In the genomic region with DNA sequence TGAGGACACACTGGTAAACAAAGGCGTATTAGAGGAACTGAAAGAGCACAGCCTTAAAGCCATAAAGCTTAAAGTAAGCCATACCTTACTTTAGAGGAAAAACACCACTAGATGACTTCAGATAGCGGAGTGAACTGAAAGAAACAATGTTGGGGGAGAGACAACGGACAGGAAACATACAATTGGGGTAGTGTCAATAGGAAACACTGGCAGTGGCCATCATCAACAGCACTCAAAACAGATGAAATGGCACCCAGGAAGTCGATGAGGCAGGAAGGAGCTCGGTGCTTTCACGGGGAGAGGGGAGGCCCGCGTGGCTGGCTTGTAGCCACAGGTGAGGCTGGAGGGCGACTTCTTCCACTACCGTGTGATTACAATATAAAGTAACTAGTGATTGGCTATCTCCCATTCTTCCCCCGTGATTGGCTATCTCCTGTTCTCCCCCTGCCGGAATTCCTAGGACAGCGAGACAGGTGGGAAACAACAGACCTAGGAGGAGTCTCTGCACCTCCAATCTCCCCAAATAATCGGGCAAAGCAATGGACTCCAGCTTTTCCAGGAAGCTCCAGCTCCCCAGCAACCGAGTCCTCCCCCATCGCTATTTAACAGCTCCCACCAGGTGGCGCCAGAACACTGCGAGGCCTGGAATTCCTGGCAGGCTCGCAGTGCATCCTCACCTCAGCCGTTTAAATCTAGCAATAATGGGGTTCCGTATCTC, we compare ENCODE assay signal across 7 cellular contexts. TPM values are rescaled to one million over a fixed set of nuclear protein-coding genes. Genes with fewer than 3 reads are reported as not detected.
DNase-seq lines count a peak whose midpoint lies in the region; ATAC-seq, FAIRE-seq and TF ChIP-seq lines count a peak whose summit lies in the region.

No MANE protein-coding gene starts in this region.

- no peaks in the 10 kb centered on the region for H3K27me3 ChIP-seq in GM12878 (replicated peaks in 1 of 2; ENCODE audit: control insufficient read depth in 2 of 2, insufficient read depth in 2 of 2, low read length in 1 of 2)
- H3K27me3 ChIP-seq in small intestine (ENCODE audit: control insufficient read depth in 2 of 2, insufficient read depth in 2 of 2, low read length in 2 of 2) = no peaks in the 10 kb centered on the region

- RAD21 ChIA-PET in GM12878 (lab: Charles Lee; ENCODE audit: unreplicated experiment) = interaction anchor here (1.2 to 1.3 kb wide), 2 partner anchors 344 to 385 kb away, joined by 3 read pairs; no protein-coding TSS in a partner anchor

- no peak for TF ChIP-seq EP300 in GM12878 (IDR thresholded peaks at IDR 0.05; ENCODE audit: borderline replicate concordance in 1 of 2, control insufficient read depth in 1 of 2, low read depth in 2 of 2, low read length in 2 of 2)

- peak; percentile 80 for FAIRE-seq in GM12878 (lab: Jason Lieb, UNC)
- no peak for FAIRE-seq in small intestine (lab: Jason Lieb, UNC)

- TF ChIP-seq POLR2A in GM12878 (IDR thresholded peaks at IDR 0.05; ENCODE audit: low read depth, low read length) = 0 out of 2 replicates have a peak, but pooled peaks have one; percentile 30

- POLR2A ChIA-PET in GM12878 (lab: Charles Lee) = no interaction called here

- CTCF ChIA-PET in GM12878 (lab: Yijun Ruan, JAX) = interaction anchor here (0.7 to 3.9 kb wide), 32 partner anchors 9 to 507 kb away, joined by 3 to 40 read pairs (median 4); a partner anchor contains a TSS

- 1% methylated on average over 21 of the region's 21 CpGs for WGBS in GM12878 (ENCODE audit: insufficient coverage, insufficient replicate concordance, low lambda C conversion rate, missing lambda C conversion rate)
- WGBS in small intestine, 3 donors = 12 to 16% (median 13%) methylated on average over 20 to 21 of the region's 21 CpGs

- 0 out of 2 replicates have a peak overlapping the region, but pooled peaks have one; percentile 36 for H3K4me3 ChIP-seq in GM12878
- peak overlapping the region; percentile 1 for H3K4me3 ChIP-seq in iPS-11a (ENCODE audit: low read depth, low read length)
- H3K4me3 ChIP-seq in small intestine (ENCODE audit: low read depth in 1 of 2, low read length in 2 of 2) = peak overlapping the region in 1 of 2 donors; percentile 33

- H2AFZ ChIP-seq in GM12878 (ENCODE audit: control insufficient read depth, low read depth, low read length) = peak overlapping the region; percentile 81

- no peak overlapping the region for H3K9ac ChIP-seq in GM12878 (ENCODE audit: control insufficient read depth, insufficient read depth, low read length)

- TF ChIP-seq RAD21 in GM12878 (IDR thresholded peaks at IDR 0.05; ENCODE audit: insufficient read depth, low read depth, low read length) = peak; percentile 82

- ATAC-seq in HG02763 (IDR thresholded peaks at IDR 0.05; ENCODE audit: unreplicated experiment) (peak; percentile 66), GM12878 (peak; percentile 93)

- H3K9me3 ChIP-seq in GM12878 (replicated peaks; ENCODE audit: control insufficient read depth, insufficient read depth, low read length) (no peaks in the 10 kb centered on the region), small intestine (ENCODE audit: control insufficient read depth, low read depth) (no peaks in the 10 kb centered on the region)

- TF ChIP-seq CTCF in GM13976 (IDR thresholded peaks at IDR 0.05; ENCODE audit: borderline replicate concordance, control extremely low read depth, extremely low read depth, insufficient read depth, missing control alignments) (peak; percentile 71), GM12878 (IDR thresholded peaks at IDR 0.05 in 2 of 3, conservative IDR thresholded peaks at IDR 0.05 in 1 of 3; ENCODE audit: control insufficient read depth in 2 of 3, extremely low read depth in 1 of 3, insufficient read depth in 1 of 3, low read depth in 3 of 3, low read length in 3 of 3) (peak; percentile 81 to 92 (median 88))

- H3K36me3 ChIP-seq in GM12878 (ENCODE audit: control insufficient read depth in 2 of 2, insufficient read depth in 2 of 2, low read length in 1 of 2) (no peaks in the 10 kb centered on the region), small intestine (ENCODE audit: control insufficient read depth in 2 of 2, insufficient read depth in 2 of 2, low read length in 2 of 2) (no peaks in the 10 kb centered on the region)

- H3K4me1 ChIP-seq in GM12878 (ENCODE audit: control insufficient read depth, insufficient read depth, low read length) = no peaks in the 10 kb centered on the region
- no peaks in the 10 kb centered on the region for H3K4me1 ChIP-seq in small intestine (ENCODE audit: control insufficient read depth in 2 of 2, insufficient read depth in 1 of 2, low read depth in 1 of 2, low read length in 1 of 2)

- in situ Hi-C loops in GM13976 (cut with MboI; ENCODE audit: low sequenced_read_pairs, unreplicated experiment) = no loop called here
- in situ Hi-C loops in GM12878 (cut with MboI) = loop anchor here (10.0 kb wide), 1 partner anchor 329 kb away; no protein-coding TSS in a partner anchor

- H4K20me1 ChIP-seq in GM12878 (ENCODE audit: control insufficient read depth, insufficient read depth) = no peaks in the 10 kb centered on the region

- BruUV-seq in GM12878 (replicated peaks; lab: Mats Ljungman, UMichigan) = no TSS peak

- SMC1A ChIA-PET in GM12878 (lab: Charles Lee; ENCODE audit: uncharacterized antibody, unreplicated experiment) = interaction anchor here (0.6 to 2.8 kb wide), 11 partner anchors 10 to 386 kb away, joined by 3 to 11 read pairs (median 3); no protein-coding TSS in a partner anchor

- no peaks in the 10 kb centered on the region for H3K79me2 ChIP-seq in GM12878 (ENCODE audit: control insufficient read depth, insufficient read depth, low read length)

- DNase-seq in GM13976 (ENCODE audit: low spot score) = peak; percentile 71
- DNase-seq in NCI-H1694 (lab: John Stamatoyannopoulos, UW) = peak; percentile 48
- peak; percentile 2 for DNase-seq in T1000 (lab: John Stamatoyannopoulos, UW)
- DNase-seq in GM12878 (ENCODE audit: low read depth, low spot score) = peak; percentile 7
- DNase-seq in small intestine = peak; percentile 92

- H3K27ac ChIP-seq in GM12878 (ENCODE audit: control insufficient read depth, insufficient read depth) (no peak overlapping the region), small intestine (ENCODE audit: low read depth in 1 of 2, low read length in 1 of 2) (no peak overlapping the region)

- peak overlapping the region; percentile 67 for H3K4me2 ChIP-seq in GM12878 (ENCODE audit: control insufficient read depth, insufficient read depth)

- intact Hi-C loops in GM12878 (cut with micrococcal nuclease; ENCODE audit: unreplicated experiment) = loop anchor here (1.0 kb wide), 2 partner anchors 212 to 325 kb away; no protein-coding TSS in a partner anchor

RNA-seq across cellular contexts. Expression of a gene that starts 2.4 kb away (rescaled TPM):
- not detected in 2 replicates for total RNA-seq in GM12878 (2013; cell fraction: nucleolus; rRNA removed)
- total RNA-seq in GM12878 (2014; rRNA removed) (not detected in 2 replicates), GM12878 (2014; rRNA removed; fragmentation: Illumina TruSeq; extraction: Trizol) (not detected in 2 replicates), GM12878 (2021) (not detected in 2 replicates)
- not detected for polyA plus RNA-seq in GM12878 (2011; ENCODE audit: low read depth)
- polyA plus RNA-seq in GM12878 (2011; rRNA removed) (0.10 TPM in 1 of 2 replicates, not detected in the other), GM12878 (2014; fragmentation: Illumina TruSeq; extraction: Trizol) (not detected in 2 replicates), GM12878 (2014; fragmentation: Nextera tagmentation; extraction: Ambion mirVana) (not detected), GM12878 (2014; rRNA removed) (not detected in 2 replicates), GM12878 (2016; fragmentation: Nextera tagmentation; extraction: Ambion mirVana) (not detected), small intestine (not detected)
- not detected in 2 replicates for polyA plus RNA-seq in GM12878 (2011; cell fraction: cytosol; rRNA removed)
- not detected in 2 replicates for polyA plus RNA-seq in GM12878 (2011; cell fraction: nucleus; rRNA removed)
- not detected in 2 replicates for polyA plus RNA-seq in GM12878 (2012)
- not detected in 2 replicates for polyA minus RNA-seq in GM12878 (2011; rRNA and poly(A)+ RNA removed)
- polyA minus RNA-seq in GM12878 (2011; cell fraction: cytosol; rRNA and poly(A)+ RNA removed) = not detected in 2 replicates
- polyA minus RNA-seq in GM12878 (2011; cell fraction: nucleus; rRNA and poly(A)+ RNA removed) = not detected in 2 replicates

RNA-seq across cellular contexts. Expression of a gene that starts 19.7 kb away (rescaled TPM):
- 1.3 and 4.2 TPM in 2 replicates for total RNA-seq in GM12878 (2013; cell fraction: nucleolus; rRNA removed)
- total RNA-seq in GM12878 (2014; rRNA removed) (under 0.01 and 0.05 TPM in 2 replicates), GM12878 (2014; rRNA removed; fragmentation: Illumina TruSeq; extraction: Trizol) (under 0.01 TPM in 1 of 2 replicates, not detected in the other), GM12878 (2021) (0.03 TPM in 1 of 2 replicates, not detected in the other)
- polyA plus RNA-seq in GM12878 (2011; ENCODE audit: low read depth) = not detected
- polyA plus RNA-seq in GM12878 (2011; rRNA removed) (0.13 and 0.56 TPM in 2 replicates), GM12878 (2014; fragmentation: Illumina TruSeq; extraction: Trizol) (0.01 and 0.02 TPM in 2 replicates), GM12878 (2014; fragmentation: Nextera tagmentation; extraction: Ambion mirVana) (not detected), GM12878 (2014; rRNA removed) (0.01 and 0.04 TPM in 2 replicates), GM12878 (2016; fragmentation: Nextera tagmentation; extraction: Ambion mirVana) (under 1 TPM in 1 of 2 experiments, not detected in 1; 0.03 TPM), small intestine (100 to 1,000 TPM in 1 of 3 donors, 10 to 100 TPM in 1, 1 to 10 TPM in 1; 4.9 to 118 (median 91.1) TPM)
- 0.05 and 0.06 TPM in 2 replicates for polyA plus RNA-seq in GM12878 (2011; cell fraction: cytosol; rRNA removed)
- 0.48 and 0.72 TPM in 2 replicates for polyA plus RNA-seq in GM12878 (2011; cell fraction: nucleus; rRNA removed)
- polyA plus RNA-seq in GM12878 (2012) = 0.01 TPM in 1 of 2 replicates, not detected in the other
- polyA minus RNA-seq in GM12878 (2011; rRNA and poly(A)+ RNA removed) = 0.26 and 1.8 TPM in 2 replicates
- polyA minus RNA-seq in GM12878 (2011; cell fraction: cytosol; rRNA and poly(A)+ RNA removed) = not detected in 2 replicates
- polyA minus RNA-seq in GM12878 (2011; cell fraction: nucleus; rRNA and poly(A)+ RNA removed) = 1.6 and 1.7 TPM in 2 replicates

RNA-seq across cellular contexts. Expression of a gene that starts 29.2 kb away (rescaled TPM):
- total RNA-seq in GM12878 (2013; cell fraction: nucleolus; rRNA removed) = not detected in 2 replicates
- total RNA-seq in GM12878 (2014; rRNA removed) (not detected in 2 replicates), GM12878 (2014; rRNA removed; fragmentation: Illumina TruSeq; extraction: Trizol) (not detected in 2 replicates), GM12878 (2021) (not detected in 2 replicates)
- not detected for polyA plus RNA-seq in GM12878 (2011; ENCODE audit: low read depth)
- polyA plus RNA-seq in GM12878 (2011; rRNA removed) (not detected in 2 replicates), GM12878 (2014; fragmentation: Illumina TruSeq; extraction: Trizol) (not detected in 2 replicates), GM12878 (2014; fragmentation: Nextera tagmentation; extraction: Ambion mirVana) (not detected), GM12878 (2014; rRNA removed) (not detected in 2 replicates), GM12878 (2016; fragmentation: Nextera tagmentation; extraction: Ambion mirVana) (not detected), small intestine (under 1 TPM in 1 of 3 donors, not detected in 2; 0.01 TPM)
- not detected in 2 replicates for polyA plus RNA-seq in GM12878 (2011; cell fraction: cytosol; rRNA removed)
- not detected in 2 replicates for polyA plus RNA-seq in GM12878 (2011; cell fraction: nucleus; rRNA removed)
- polyA plus RNA-seq in GM12878 (2012) = not detected in 2 replicates
- polyA minus RNA-seq in GM12878 (2011; rRNA and poly(A)+ RNA removed) = not detected in 2 replicates
- not detected in 2 replicates for polyA minus RNA-seq in GM12878 (2011; cell fraction: cytosol; rRNA and poly(A)+ RNA removed)
- not detected in 2 replicates for polyA minus RNA-seq in GM12878 (2011; cell fraction: nucleus; rRNA and poly(A)+ RNA removed)

RNA-seq across cellular contexts. Expression of a gene that starts 59.8 kb away (rescaled TPM):
- 4.8 and 5.1 TPM in 2 replicates for total RNA-seq in GM12878 (2013; cell fraction: nucleolus; rRNA removed)
- total RNA-seq in GM12878 (2014; rRNA removed) (0.16 TPM in 1 of 2 replicates, not detected in the other), GM12878 (2014; rRNA removed; fragmentation: Illumina TruSeq; extraction: Trizol) (not detected in 2 replicates), GM12878 (2021) (not detected in 2 replicates)
- polyA plus RNA-seq in GM12878 (2011; ENCODE audit: low read depth) = not detected
- polyA plus RNA-seq in GM12878 (2011; rRNA removed) (not detected in 2 replicates), GM12878 (2014; fragmentation: Illumina TruSeq; extraction: Trizol) (not detected in 2 replicates), GM12878 (2014; fragmentation: Nextera tagmentation; extraction: Ambion mirVana) (not detected), GM12878 (2014; rRNA removed) (not detected in 2 replicates), GM12878 (2016; fragmentation: Nextera tagmentation; extraction: Ambion mirVana) (not detected), small intestine (not detected)
- polyA plus RNA-seq in GM12878 (2011; cell fraction: cytosol; rRNA removed) = not detected in 2 replicates
- polyA plus RNA-seq in GM12878 (2011; cell fraction: nucleus; rRNA removed) = 0.13 and 0.25 TPM in 2 replicates
- polyA plus RNA-seq in GM12878 (2012) = not detected in 2 replicates
- 0.88 and 1.1 TPM in 2 replicates for polyA minus RNA-seq in GM12878 (2011; rRNA and poly(A)+ RNA removed)
- not detected in 2 replicates for polyA minus RNA-seq in GM12878 (2011; cell fraction: cytosol; rRNA and poly(A)+ RNA removed)
- 1.3 and 2.2 TPM in 2 replicates for polyA minus RNA-seq in GM12878 (2011; cell fraction: nucleus; rRNA and poly(A)+ RNA removed)

Comparison
In these comparisons a context has a peak if more than half of its experiments do, and no peak if none do; other contexts are left out.
1. DNase-seq: peak in every context shown above with its lines; median percentile 92 in small intestine; 71 in GM13976; 48 in NCI-H1694; 7 in GM12878; 2 in T1000.